ENCODE assay signal across 12 cellular contexts in genomic region chr4:33104190-33104773, GRCh38.
DNase-seq lines count a peak whose midpoint lies in the region; ATAC-seq lines count a peak whose summit lies in the region.
"Had no signal": no experiment of that assay in that cellular context is flagged by ENCODE, and none has a peak within 500 bp of the region (broad histone marks: within the 10 kb centered on the region; RNA-seq: fewer than 3 reads in every experiment).

No MANE protein-coding gene starts in this region.

- no peak overlapping the region for H3K27ac ChIP-seq in trophoblast cell (ENCODE audit: low read depth, low read length)

- H3K79me1 ChIP-seq in trophoblast cell (ENCODE audit: low read length) = no peaks in the 10 kb centered on the region

- WGBS in trophoblast cell (ENCODE audit: extremely low coverage, insufficient coverage, insufficient read length) = no CpG with 5 or more reads among the region's 6 CpGs

- H3K9me3 Mint-ChIP-seq in stimulated activated naive B cell treated with anti-CD40 and anti-IgM and Interleukin-4, amounts not matched to agents 10 μg/mL and 1 μg/mL and 100 μg/mL, for 72 hours = peaks cover 7 to 12% of the 10 kb centered on the region in 2 donors
- H3K9me3 Mint-ChIP-seq: nephron had no signal

- no peak overlapping the region for H3K4me2 ChIP-seq in trophoblast cell (ENCODE audit: low read length)

- no peaks in the 10 kb centered on the region for H3K9me3 ChIP-seq in trophoblast cell (ENCODE audit: insufficient read depth, low read depth, low read length)

- H3K27me3 ChIP-seq in trophoblast cell (ENCODE audit: insufficient read depth, low read length) = no peaks in the 10 kb centered on the region

- no peak overlapping the region for H3K9ac ChIP-seq in trophoblast cell (ENCODE audit: low read length)

- no peaks in the 10 kb centered on the region for H3K4me1 ChIP-seq in trophoblast cell (ENCODE audit: control insufficient read depth in 1 of 2, insufficient read depth in 2 of 2, low read length in 2 of 2)

- H3K27ac Mint-ChIP-seq in stimulated activated naive B cell treated with anti-CD40 and anti-IgM and Interleukin-4, amounts not matched to agents 10 μg/mL and 1 μg/mL and 100 μg/mL, for 72 hours = no peak overlapping the region
- H3K27ac Mint-ChIP-seq: nephron had no signal

- H3K79me2 ChIP-seq in trophoblast cell (ENCODE audit: control insufficient read depth, insufficient read depth, low read length, poor library complexity) = no peaks in the 10 kb centered on the region

- H4K91ac ChIP-seq in trophoblast cell (ENCODE audit: low read depth, low read length) = no peak overlapping the region

- no peak overlapping the region for H2BK5ac ChIP-seq in trophoblast cell (ENCODE audit: low read depth, low read length, poor library complexity)

- H2BK120ac ChIP-seq in trophoblast cell (ENCODE audit: insufficient read depth, low read length, poor library complexity) = no peak overlapping the region

- no peak overlapping the region for H4K8ac ChIP-seq in trophoblast cell (ENCODE audit: low read depth, low read length)

- no peaks in the 10 kb centered on the region for H3K27me3 Mint-ChIP-seq in stimulated activated naive B cell treated with anti-CD40 and anti-IgM and Interleukin-4, amounts not matched to agents 10 μg/mL and 1 μg/mL and 100 μg/mL, for 72 hours

- H3K18ac ChIP-seq in trophoblast cell (ENCODE audit: low read length) = no peak overlapping the region

- no peak overlapping the region for H3K14ac ChIP-seq in trophoblast cell (ENCODE audit: low read length)

- H3K36me3 ChIP-seq in trophoblast cell (ENCODE audit: control insufficient read depth in 1 of 2, insufficient read depth in 2 of 2, low read length in 2 of 2) = no peaks in the 10 kb centered on the region

- H3K4me3 ChIP-seq in trophoblast cell (ENCODE audit: low read depth, low read length) = no peak overlapping the region
- H3K4me3 ChIP-seq: K562 had no signal

- no peak overlapping the region for H3K4ac ChIP-seq in trophoblast cell (ENCODE audit: low read depth, low read length)

- no peak overlapping the region for H2AK5ac ChIP-seq in trophoblast cell (ENCODE audit: low read length)

- DNase-seq in NCI-H748 (lab: John Stamatoyannopoulos, UW; ENCODE audit: unreplicated experiment) (peak; percentile 77), trophoblast cell (peak; percentile 16 to 65), GM03348 (ENCODE audit: low spot score) (no peak)
- no peak for DNase-seq in stimulated activated naive B cell treated with anti-CD40 and anti-IgM and Interleukin-4, amounts not matched to agents 10 μg/mL and 1 μg/mL and 100 μg/mL, for 72 hours
- DNase-seq: activated CD4-positive, alpha-beta T cell treated with anti-CD3 and anti-CD28 coated beads for 48 hours; Calu3; NCI-H2227 treated with DMSO at 0.1 percent for 48 hours had no signal

- H3K4me1 Mint-ChIP-seq in stimulated activated naive B cell treated with anti-CD40 and anti-IgM and Interleukin-4, amounts not matched to agents 10 μg/mL and 1 μg/mL and 100 μg/mL, for 72 hours = no peaks in the 10 kb centered on the region
- H3K4me1 Mint-ChIP-seq: nephron had no signal

- ATAC-seq in GM19023 (IDR thresholded peaks at IDR 0.05; ENCODE audit: unreplicated experiment) = peak; percentile 52
- peak; percentile 89 for ATAC-seq in HG02759 (IDR thresholded peaks at IDR 0.05; ENCODE audit: unreplicated experiment)
- ATAC-seq in stimulated activated naive B cell treated with anti-CD40 and anti-IgM and Interleukin-4, amounts not matched to agents 10 μg/mL and 1 μg/mL and 100 μg/mL, for 72 hours (replicated peaks) = no peak
- no peak for ATAC-seq in GM18517 (IDR thresholded peaks at IDR 0.05; ENCODE audit: unreplicated experiment)
- ATAC-seq: K562 had no signal

- H3K36me3 Mint-ChIP-seq in stimulated activated naive B cell treated with anti-CD40 and anti-IgM and Interleukin-4, amounts not matched to agents 10 μg/mL and 1 μg/mL and 100 μg/mL, for 72 hours = no peaks in the 10 kb centered on the region

- no peak overlapping the region for H3K4me3 Mint-ChIP-seq in stimulated activated naive B cell treated with anti-CD40 and anti-IgM and Interleukin-4, amounts not matched to agents 10 μg/mL and 1 μg/mL and 100 μg/mL, for 72 hours
- H3K4me3 Mint-ChIP-seq: nephron had no signal

- no peak overlapping the region for H3K23ac ChIP-seq in trophoblast cell (ENCODE audit: low read length)

- no peak overlapping the region for H2BK12ac ChIP-seq in trophoblast cell (ENCODE audit: low read length)

- no peak overlapping the region for H2AFZ ChIP-seq in trophoblast cell (ENCODE audit: insufficient read depth, low read length, poor library complexity)

- H4K12ac ChIP-seq in trophoblast cell (ENCODE audit: low read depth, low read length) = no peak overlapping the region

Comparison
In these comparisons a context has a peak if more than half of its experiments do, and no peak if none do; other contexts are left out.
1. ATAC-seq: peak in GM19023 (single experiment) and HG02759 (single experiment); none in stimulated activated naive B cell treated with anti-CD40 and anti-IgM and Interleukin-4, amounts not matched to agents 10 μg/mL and 1 μg/mL and 100 μg/mL, for 72 hours (0 of 2) and GM18517 (single experiment).
2. DNase-seq: peak in NCI-H748 (single experiment) and trophoblast cell (2 of 2); none in stimulated activated naive B cell treated with anti-CD40 and anti-IgM and Interleukin-4, amounts not matched to agents 10 μg/mL and 1 μg/mL and 100 μg/mL, for 72 hours (single experiment) and GM03348 (single experiment).